Comparison of ENCODE assay signal across 26 cellular contexts in genomic region chr17:28527181-28527681, GRCh38. TPM values are rescaled to one million over a fixed set of nuclear protein-coding genes. Genes with fewer than 3 reads are reported as not detected.
DNase-seq lines count a peak whose midpoint lies in the region; ATAC-seq and TF ChIP-seq lines count a peak whose summit lies in the region.
"Had no signal": no experiment of that assay in that cellular context is flagged by ENCODE, and none has a peak within 500 bp of the region (broad histone marks: within the 10 kb centered on the region; RNA-seq: fewer than 3 reads in every experiment).

No MANE protein-coding gene starts in this region.

- H3K27ac ChIP-seq in HEK293 (ENCODE audit: extremely low read depth, low read depth, low read length) (no peak overlapping the region), endodermal cell (ENCODE audit: low read depth, low read length) (no peak overlapping the region), osteoblast (ENCODE audit: low read depth, low read length) (no peak overlapping the region), SK-N-SH (ENCODE audit: low read depth in 2 of 2, low read length in 1 of 2) (no peak overlapping the region), GM23338 (ENCODE audit: low read depth) (no peak overlapping the region)
- H3K27ac ChIP-seq: gastroesophageal sphincter, ovary, right lobe of liver, SK-N-MC had no signal

- no peak overlapping the region for H3K4me2 ChIP-seq in osteoblast (ENCODE audit: insufficient read depth, low read length)
- H3K4me2 ChIP-seq in SK-N-SH: no peak overlapping the region
- no peak overlapping the region for H3K4me2 ChIP-seq in GM23338

- H2AFZ ChIP-seq in osteoblast (ENCODE audit: low read length) (no peak overlapping the region), SK-N-SH (ENCODE audit: low read depth) (no peak overlapping the region), GM23338 (no peak overlapping the region)

- H3K27me3 Mint-ChIP-seq in endodermal cell (ENCODE audit: insufficient read depth) (peaks cover 5% of the 10 kb centered on the region), GM23338 (ENCODE audit: insufficient read depth, low read depth, poor library complexity) (peaks cover 19% of the 10 kb centered on the region)
- H3K27me3 Mint-ChIP-seq: activated CD8-positive, alpha-beta T cell treated with anti-CD3 and anti-CD28 coated beads for 36 hours; memory B cell had no signal

- peaks cover 5% of the 10 kb centered on the region; the same call in 1 of the 2 replicates for H3K4me1 ChIP-seq in HEK293 (ENCODE audit: control insufficient read depth, insufficient read depth, low read length)
- H3K4me1 ChIP-seq in endodermal cell (ENCODE audit: control insufficient read depth, insufficient read depth, low read length): no peaks in the 10 kb centered on the region
- H3K4me1 ChIP-seq in osteoblast (ENCODE audit: insufficient read depth, low read length): peaks cover 9% of the 10 kb centered on the region
- peaks cover 0 to 6% of the 10 kb centered on the region in 2 experiments; a peak in 1 of 4 replicates for H3K4me1 ChIP-seq in SK-N-SH (ENCODE audit: control insufficient read depth in 1 of 2, insufficient read depth in 2 of 2, low read depth in 1 of 2, low read length in 1 of 2)
- no peaks in the 10 kb centered on the region for H3K4me1 ChIP-seq in GM23338 (ENCODE audit: insufficient read depth)
- H3K4me1 ChIP-seq: right lobe of liver had no signal

- H3K4me3 Mint-ChIP-seq in endodermal cell (no peak overlapping the region), GM23338 (no peak overlapping the region)
- H3K4me3 Mint-ChIP-seq: activated CD8-positive, alpha-beta T cell treated with anti-CD3 and anti-CD28 coated beads for 36 hours; memory B cell had no signal

- TF ChIP-seq RAD21 in SK-N-SH (IDR thresholded peaks at IDR 0.05; ENCODE audit: low read length): no peak

- H3K9me2 ChIP-seq in SK-N-SH (no peaks in the 10 kb centered on the region), GM23338 (ENCODE audit: insufficient read depth) (no peaks in the 10 kb centered on the region)

- ATAC-seq in GM23338: no peak
- ATAC-seq: activated CD8-positive, alpha-beta T cell treated with anti-CD3 and anti-CD28 coated beads for 36 hours; gastroesophageal sphincter; right lobe of liver had no signal

- no peak for TF ChIP-seq CTCF in HEK293 (tag by site-specific recombination; IDR thresholded peaks at IDR 0.05)
- TF ChIP-seq CTCF in endodermal cell (conservative IDR thresholded peaks at IDR 0.05): no peak
- TF ChIP-seq CTCF in osteoblast (IDR thresholded peaks at IDR 0.05; ENCODE audit: extremely low read depth, low read depth, low read length): no peak
- TF ChIP-seq CTCF in SK-N-SH (IDR thresholded peaks at IDR 0.05): no peak
- TF ChIP-seq CTCF in GM23338 (conservative IDR thresholded peaks at IDR 0.05; ENCODE audit: low read depth in 2 of 2): no peak

- H3K9me3 ChIP-seq in HEK293 (ENCODE audit: control insufficient read depth, insufficient read depth, low read depth, low read length): no peaks in the 10 kb centered on the region
- no peaks in the 10 kb centered on the region for H3K9me3 ChIP-seq in endodermal cell (ENCODE audit: control insufficient read depth, low read length)
- no peaks in the 10 kb centered on the region for H3K9me3 ChIP-seq in osteoblast (ENCODE audit: low read depth, low read length)
- H3K9me3 ChIP-seq in SK-N-SH: no peaks in the 10 kb centered on the region
- H3K9me3 ChIP-seq: gastroesophageal sphincter, ovary, right lobe of liver had no signal

- no peaks in the 10 kb centered on the region for H3F3A ChIP-seq in SK-N-SH (replicated peaks; ENCODE audit: insufficient read depth)
- H3F3A ChIP-seq in GM23338 (replicated peaks; ENCODE audit: low read depth): no peaks in the 10 kb centered on the region

- TF ChIP-seq EP300 in SK-N-SH (IDR thresholded peaks at IDR 0.05; ENCODE audit: borderline replicate concordance in 1 of 2, low read depth in 1 of 2, low read length in 1 of 2): no peak

- CTCF ChIA-PET in HEK293 (lab: Yijun Ruan, JAX) (interaction anchor here (1.2 to 4.7 kb wide), 3 partner anchors 9 to 32 kb away, joined by 3 to 17 read pairs (median 17); no protein-coding TSS in a partner anchor), SK-N-SH (lab: Yijun Ruan, JAX) (interaction anchor here (1.2 to 3.0 kb wide), 4 partner anchors 10 to 32 kb away, joined by 4 to 15 read pairs (median 8); no protein-coding TSS in a partner anchor)

- H3K4me3 ChIP-seq in HEK293 (ENCODE audit: low read depth, low read length) (no peak overlapping the region), endodermal cell (ENCODE audit: low read length) (no peak overlapping the region), osteoblast (ENCODE audit: insufficient read depth, low read length) (no peak overlapping the region), SK-N-SH (ENCODE audit: low read depth in 2 of 2, low read length in 1 of 2) (no peak overlapping the region), GM23338 (no peak overlapping the region)
- H3K4me3 ChIP-seq: gastroesophageal sphincter, ovary, right lobe of liver, SK-N-MC had no signal

- no peak overlapping the region for H3K9ac ChIP-seq in endodermal cell (ENCODE audit: extremely low read depth, low read length, poor library complexity, severe bottlenecking)
- no peak overlapping the region for H3K9ac ChIP-seq in SK-N-SH

- H3K36me3 ChIP-seq in HEK293 (ENCODE audit: control insufficient read depth in 2 of 2, insufficient read depth in 1 of 2, low read length in 2 of 2) (no peaks in the 10 kb centered on the region), endodermal cell (ENCODE audit: control insufficient read depth, insufficient read depth, low read length) (no peaks in the 10 kb centered on the region), osteoblast (ENCODE audit: insufficient read depth, low read length) (no peaks in the 10 kb centered on the region), SK-N-SH (replicated peaks in 1 of 2; ENCODE audit: control insufficient read depth in 1 of 2, insufficient read depth in 2 of 2, low read length in 1 of 2) (no peaks in the 10 kb centered on the region), GM23338 (ENCODE audit: insufficient read depth) (no peaks in the 10 kb centered on the region)
- H3K36me3 ChIP-seq: gastroesophageal sphincter, ovary, right lobe of liver had no signal

- H3K36me3 Mint-ChIP-seq in endodermal cell (ENCODE audit: low read depth): no peaks in the 10 kb centered on the region
- no peaks in the 10 kb centered on the region; the same call in 2 of the 3 replicates for H3K36me3 Mint-ChIP-seq in GM23338 (ENCODE audit: low read depth)
- H3K36me3 Mint-ChIP-seq: memory B cell, naive B cell had no signal

- WGBS in endodermal cell (ENCODE audit: insufficient coverage in 1 of 2, insufficient read length in 1 of 2), 2 experiments: 95% methylated on average over 2 of the region's 2 CpGs; no CpG with 5 or more reads in 1 of the 2 experiments
- 67% methylated on average over 2 of the region's 2 CpGs for WGBS in SK-N-SH (ENCODE audit: low lambda C conversion rate)

- H3K79me2 ChIP-seq in osteoblast (ENCODE audit: insufficient read depth, low read length) (no peaks in the 10 kb centered on the region), SK-N-SH (ENCODE audit: insufficient read depth) (no peaks in the 10 kb centered on the region), GM23338 (replicated peaks; ENCODE audit: insufficient read depth) (no peaks in the 10 kb centered on the region)

- peak overlapping the region; percentile 41 for H3K27ac Mint-ChIP-seq in endodermal cell
- H3K27ac Mint-ChIP-seq in GM23338: no peak overlapping the region
- H3K27ac Mint-ChIP-seq: activated CD8-positive, alpha-beta T cell treated with anti-CD3 and anti-CD28 coated beads for 36 hours; memory B cell had no signal

- POLR2A ChIA-PET in HEK293 (lab: Yijun Ruan, JAX) (no interaction called here), SK-N-SH (lab: Yijun Ruan, JAX) (no interaction called here)

- H3K27me3 ChIP-seq in endodermal cell (ENCODE audit: control insufficient read depth, insufficient read depth, low read length, poor library complexity, severe bottlenecking): peaks cover 10% of the 10 kb centered on the region
- no peaks in the 10 kb centered on the region for H3K27me3 ChIP-seq in osteoblast (ENCODE audit: insufficient read depth, low read length)
- peaks cover 10% of the 10 kb centered on the region; the same call in 1 of the 2 replicates for H3K27me3 ChIP-seq in SK-N-SH (ENCODE audit: insufficient read depth)
- no peaks in the 10 kb centered on the region for H3K27me3 ChIP-seq in GM23338 (ENCODE audit: insufficient read depth)
- H3K27me3 ChIP-seq: ovary, right lobe of liver had no signal

- H3K9me3 Mint-ChIP-seq in endodermal cell (no peaks in the 10 kb centered on the region), GM23338 (no peaks in the 10 kb centered on the region; the same call in 2 of the 3 replicates)
- H3K9me3 Mint-ChIP-seq: activated CD8-positive, alpha-beta T cell treated with anti-CD3 and anti-CD28 coated beads for 36 hours; memory B cell; naive B cell had no signal

- no peak for DNase-seq in endodermal cell
- peak; percentile 86 for DNase-seq in osteoblast (ENCODE audit: insufficient read length, low spot score, missing footprints)
- DNase-seq in SK-N-SH: no peak
- DNase-seq in GM23338 (ENCODE audit: low spot score): no peak
- no peak for DNase-seq in GOT3 (lab: John Stamatoyannopoulos, UW)
- DNase-seq: activated CD8-positive, alpha-beta T cell treated with anti-CD3 and anti-CD28 coated beads for 36 hours; activated naive CD4-positive, alpha-beta T cell treated with Interleukin-2 at 50 U/mL for 16 hours; activated T-cell treated with anti-CD3 and anti-CD28 coated beads, Interleukin-2, amount 50 U/mL, for 1 hour; amygdala; DMS 273 treated with DMSO at 0.1 percent for 48 hours; naive B cell; NCI-H1417; NCI-H2107; NCI-H510A; ovary; right lobe of liver; substantia nigra had no signal

- H3K4me1 Mint-ChIP-seq in endodermal cell (peaks cover 4% of the 10 kb centered on the region), GM23338 (no peaks in the 10 kb centered on the region)
- H3K4me1 Mint-ChIP-seq: memory B cell had no signal

- no peaks in the 10 kb centered on the region for H4K20me1 ChIP-seq in osteoblast (ENCODE audit: insufficient read depth, low read length)
- no peaks in the 10 kb centered on the region for H4K20me1 ChIP-seq in SK-N-SH (ENCODE audit: insufficient read depth)
- H4K20me1 ChIP-seq in GM23338 (replicated peaks; ENCODE audit: insufficient read depth): no peaks in the 10 kb centered on the region

RNA-seq across cellular contexts. Expression of gene FOXN1, which starts 21.1 kb away (rescaled TPM):
- total RNA-seq in endodermal cell (not detected), osteoblast (not detected in 2 replicates)
- polyA plus RNA-seq in endodermal cell (2013, experiment 1 of 2): not detected
- not detected for polyA plus RNA-seq in endodermal cell (2013, experiment 2 of 2)
- polyA plus RNA-seq in SK-N-SH (2012; rRNA removed) (not detected in 2 replicates), GM23338 (2016; fragmentation: Nextera tagmentation; extraction: Ambion mirVana) (not detected in 2 replicates)
- polyA plus RNA-seq in SK-N-SH (2012; cell fraction: cytosol; rRNA removed): not detected in 2 replicates
- not detected in 2 replicates for polyA plus RNA-seq in SK-N-SH (2012; cell fraction: nucleus; rRNA removed)
- not detected in 2 replicates for total RNA-seq in GM23338 (2014; rRNA removed; shearing (Covaris generic))
- total RNA-seq: activated CD8-positive, alpha-beta T cell treated with anti-CD3 and anti-CD28 coated beads for 36 hours; cardiac septum; dermis microvascular lymphatic vessel endothelial cell; epithelial cell of proximal tubule; kidney epithelial cell; ovary; right lobe of liver; T-helper 2 cell treated with Interferon-gamma antibody and Interleukin-4, amounts not matched to agents 100 ng/mL and 5 ng/mL, for 36 hours had no signal
- polyA plus RNA-seq: ovary had no signal

RNA-seq across cellular contexts. Expression of gene UNC119, which starts 25.2 kb away (rescaled TPM):
- total RNA-seq in endodermal cell (10 to 100 TPM; 46.7 to 59.0 TPM), osteoblast (23.2 and 25.0 TPM in 2 replicates)
- polyA plus RNA-seq in endodermal cell (2013, experiment 1 of 2): 64.3 TPM
- 59.8 TPM for polyA plus RNA-seq in endodermal cell (2013, experiment 2 of 2)
- polyA plus RNA-seq in SK-N-SH (2012; rRNA removed) (89.9 and 106 TPM in 2 replicates), GM23338 (2016; fragmentation: Nextera tagmentation; extraction: Ambion mirVana) (36.9 and 39.0 TPM in 2 replicates)
- 49.1 and 66.9 TPM in 2 replicates for polyA plus RNA-seq in SK-N-SH (2012; cell fraction: cytosol; rRNA removed)
- 187 and 203 TPM in 2 replicates for polyA plus RNA-seq in SK-N-SH (2012; cell fraction: nucleus; rRNA removed)
- 78.4 and 93.5 TPM in 2 replicates for total RNA-seq in GM23338 (2014; rRNA removed; shearing (Covaris generic))

RNA-seq across cellular contexts. Expression of gene PIGS, which starts 44.1 kb away (rescaled TPM):
- total RNA-seq in endodermal cell (10 to 100 TPM; 34.9 to 43.0 TPM), osteoblast (49.9 and 54.5 TPM in 2 replicates)
- 69.2 TPM for polyA plus RNA-seq in endodermal cell (2013, experiment 1 of 2)
- polyA plus RNA-seq in endodermal cell (2013, experiment 2 of 2): 59.0 TPM
- polyA plus RNA-seq in SK-N-SH (2012; rRNA removed) (54.9 and 78.5 TPM in 2 replicates), GM23338 (2016; fragmentation: Nextera tagmentation; extraction: Ambion mirVana) (15.5 and 16.4 TPM in 2 replicates)
- polyA plus RNA-seq in SK-N-SH (2012; cell fraction: cytosol; rRNA removed): 46.0 and 65.3 TPM in 2 replicates
- polyA plus RNA-seq in SK-N-SH (2012; cell fraction: nucleus; rRNA removed): 60.3 and 73.0 TPM in 2 replicates
- total RNA-seq in GM23338 (2014; rRNA removed; shearing (Covaris generic)): 52.1 and 53.2 TPM in 2 replicates

RNA-seq across cellular contexts. Expression of gene ALDOC, which starts 49.5 kb away (rescaled TPM):
- total RNA-seq in endodermal cell: 10 to 100 TPM; 12.3 to 14.1 TPM
- polyA plus RNA-seq in endodermal cell (2013, experiment 1 of 2): 46.7 TPM
- polyA plus RNA-seq in endodermal cell (2013, experiment 2 of 2): 37.3 TPM
- total RNA-seq in osteoblast: 9.4 and 17.0 TPM in 2 replicates
- polyA plus RNA-seq in SK-N-SH (2012; rRNA removed): 10.1 and 10.3 TPM in 2 replicates
- 5.8 and 9.9 TPM in 2 replicates for polyA plus RNA-seq in SK-N-SH (2012; cell fraction: cytosol; rRNA removed)
- polyA plus RNA-seq in SK-N-SH (2012; cell fraction: nucleus; rRNA removed): 7.8 and 9.9 TPM in 2 replicates
- 157 and 183 TPM in 2 replicates for total RNA-seq in GM23338 (2014; rRNA removed; shearing (Covaris generic))
- polyA plus RNA-seq in GM23338 (2016; fragmentation: Nextera tagmentation; extraction: Ambion mirVana): 33.3 and 33.5 TPM in 2 replicates

RNA-seq across cellular contexts. Expression of gene SLC13A2, which starts 53.8 kb away (rescaled TPM):
- total RNA-seq in endodermal cell (not detected), osteoblast (not detected in 2 replicates)
- polyA plus RNA-seq in endodermal cell (2013, experiment 1 of 2): not detected
- polyA plus RNA-seq in endodermal cell (2013, experiment 2 of 2): not detected
- polyA plus RNA-seq in SK-N-SH (2012; rRNA removed) (not detected in 2 replicates), GM23338 (2016; fragmentation: Nextera tagmentation; extraction: Ambion mirVana) (not detected in 2 replicates)
- not detected in 2 replicates for polyA plus RNA-seq in SK-N-SH (2012; cell fraction: cytosol; rRNA removed)
- not detected in 2 replicates for polyA plus RNA-seq in SK-N-SH (2012; cell fraction: nucleus; rRNA removed)
- not detected in 2 replicates for total RNA-seq in GM23338 (2014; rRNA removed; shearing (Covaris generic))
- total RNA-seq: activated CD8-positive, alpha-beta T cell treated with anti-CD3 and anti-CD28 coated beads for 36 hours; cardiac septum; dermis microvascular lymphatic vessel endothelial cell; epithelial cell of proximal tubule; kidney epithelial cell; T-helper 2 cell treated with Interferon-gamma antibody and Interleukin-4, amounts not matched to agents 100 ng/mL and 5 ng/mL, for 36 hours had no signal
- polyA plus RNA-seq: ovary had no signal
